15 cellular contexts compared by ENCODE assay signal in the genomic region with DNA sequence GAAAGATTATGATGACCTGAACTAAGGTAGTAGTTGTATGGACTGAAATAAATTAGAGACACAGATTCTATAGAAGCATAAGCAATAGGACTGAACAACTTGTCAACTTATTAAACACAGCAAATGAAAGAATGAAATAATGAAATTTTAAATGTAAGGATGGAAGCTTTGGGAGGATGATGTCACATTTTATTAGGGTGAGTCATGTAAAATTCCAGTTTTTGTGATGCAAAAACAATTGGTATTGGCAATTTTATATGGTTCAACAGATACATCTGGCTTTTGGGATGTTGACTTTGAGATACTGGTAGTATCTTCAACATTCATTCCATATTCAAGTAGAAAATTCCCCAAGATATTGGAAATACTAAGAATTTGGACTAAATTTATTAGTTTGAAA.
DNase-seq lines count a peak whose midpoint lies in the region; ATAC-seq, FAIRE-seq and TF ChIP-seq lines count a peak whose summit lies in the region.
"Had no signal": no experiment of that assay in that cellular context is flagged by ENCODE, and none has a peak within 500 bp of the region (broad histone marks: within the 10 kb centered on the region; RNA-seq: fewer than 3 reads in every experiment).

No MANE protein-coding gene starts in this region.

- no peak overlapping the region for H3K9ac ChIP-seq in SK-N-SH
- H3K9ac ChIP-seq in H1 (replicated peaks in 1 of 4; ENCODE audit: extremely low read depth in 1 of 4, low read depth in 3 of 4, low read length in 3 of 4): no peak overlapping the region
- no peak overlapping the region for H3K9ac ChIP-seq in mesendoderm (ENCODE audit: low read length)
- H3K9ac ChIP-seq: BLaER1 had no signal

- H4K91ac ChIP-seq in H1 (replicated peaks; ENCODE audit: insufficient read length, low read length): no peak overlapping the region

- H3K36me3 Mint-ChIP-seq in GM23338 (ENCODE audit: low read depth): no peaks in the 10 kb centered on the region
- no peaks in the 10 kb centered on the region for H3K36me3 Mint-ChIP-seq in naive thymus-derived CD8-positive, alpha-beta T cell

- no peak overlapping the region for H3K14ac ChIP-seq in H1 (ENCODE audit: insufficient read length)

- intact Hi-C loops in ovary (cut with DNase I): no loop called here

- H3K9me3 ChIP-seq in SK-N-SH (no peaks in the 10 kb centered on the region), H1 (ENCODE audit: insufficient read depth in 2 of 2, low read depth in 1 of 2, low read length in 1 of 2) (no peaks in the 10 kb centered on the region), ovary (no peaks in the 10 kb centered on the region)
- H3K9me3 ChIP-seq: BLaER1 had no signal

- no peak overlapping the region for H2AK5ac ChIP-seq in H1 (ENCODE audit: low read depth, low read length)
- H2AK5ac ChIP-seq in mesendoderm (ENCODE audit: low read length): no peak overlapping the region

- DNase-seq in SK-N-SH (no peak), GM23338 (ENCODE audit: low spot score) (no peak), H1 (ENCODE audit: low read depth in 1 of 2, low spot score in 2 of 2) (no peak), mesendoderm (peak; percentile 7), ovary (no peak)
- DNase-seq in naive thymus-derived CD8-positive, alpha-beta T cell: no peak
- DNase-seq: AML-193, DMS53, HCEC 1CT, HFFc6 had no signal

- H2BK12ac ChIP-seq in H1 (ENCODE audit: low read depth, low read length): no peak overlapping the region

- H3K9me2 ChIP-seq in SK-N-SH (no peaks in the 10 kb centered on the region), GM23338 (ENCODE audit: insufficient read depth) (no peaks in the 10 kb centered on the region)

- no peaks in the 10 kb centered on the region for H3K27me3 Mint-ChIP-seq in GM23338 (ENCODE audit: insufficient read depth, low read depth, poor library complexity)
- peaks cover 0 to under 1% (median 0%) of the 10 kb centered on the region in 5 donors for H3K27me3 Mint-ChIP-seq in naive thymus-derived CD8-positive, alpha-beta T cell

- no peak overlapping the region for H3K23ac ChIP-seq in H1 (ENCODE audit: insufficient read length)
- H3K23ac ChIP-seq in mesendoderm (ENCODE audit: low read length): no peak overlapping the region

- CTCF ChIA-PET in SK-N-SH (lab: Yijun Ruan, JAX) (no interaction called here), H1 (lab: Charles Lee; ENCODE audit: partially characterized antibody) (no interaction called here)

- H2AFZ ChIP-seq in SK-N-SH (ENCODE audit: low read depth) (no peak overlapping the region), GM23338 (no peak overlapping the region), H1 (ENCODE audit: low read length) (no peak overlapping the region)

- H3K79me2 ChIP-seq in SK-N-SH (ENCODE audit: insufficient read depth) (no peaks in the 10 kb centered on the region), GM23338 (replicated peaks; ENCODE audit: insufficient read depth) (no peaks in the 10 kb centered on the region), H1 (ENCODE audit: control insufficient read depth in 1 of 2, insufficient read depth in 2 of 2, low read length in 2 of 2) (no peaks in the 10 kb centered on the region), mesendoderm (ENCODE audit: control insufficient read depth, insufficient read depth, low read length) (no peaks in the 10 kb centered on the region)

- H4K8ac ChIP-seq in H1 (ENCODE audit: extremely low read depth, insufficient read depth, low read length) (no peak overlapping the region), mesendoderm (ENCODE audit: low read depth, low read length) (no peak overlapping the region)

- no peak for FAIRE-seq in H1 (lab: Jason Lieb, UNC)
- FAIRE-seq: GM12891 had no signal

- no peak overlapping the region for H2BK20ac ChIP-seq in H1 (ENCODE audit: low read length)

- H3K27ac Mint-ChIP-seq in GM23338: 0 out of 2 replicates have a peak overlapping the region, but pooled peaks have one; percentile 54
- no peak overlapping the region for H3K27ac Mint-ChIP-seq in naive thymus-derived CD8-positive, alpha-beta T cell
- H3K27ac Mint-ChIP-seq: HFFc6 had no signal

- H3K27ac ChIP-seq in SK-N-SH (ENCODE audit: low read depth in 2 of 2, low read length in 1 of 2): no peak overlapping the region
- no peak overlapping the region for H3K27ac ChIP-seq in GM23338 (ENCODE audit: low read depth)
- H3K27ac ChIP-seq in H1 (ENCODE audit: low read depth, low read length): no peak overlapping the region
- no peak overlapping the region for H3K27ac ChIP-seq in mesendoderm (ENCODE audit: low read depth, low read length)
- no peak overlapping the region for H3K27ac ChIP-seq in ovary
- H3K27ac ChIP-seq: 22Rv1, BLaER1 had no signal

- TF ChIP-seq CTCF in SK-N-SH (IDR thresholded peaks at IDR 0.05) (no peak), GM23338 (conservative IDR thresholded peaks at IDR 0.05; ENCODE audit: low read depth in 2 of 2) (no peak), H1 (IDR thresholded peaks at IDR 0.05; ENCODE audit: control extremely low read depth in 1 of 3, insufficient read depth in 1 of 3, low read depth in 1 of 3, low read length in 3 of 3) (no peak), ovary (IDR thresholded peaks at IDR 0.05) (no peak)

- H3K18ac ChIP-seq in H1 (ENCODE audit: extremely low read depth, low read length) (no peak overlapping the region), mesendoderm (ENCODE audit: low read length) (no peak overlapping the region)

- no peak for TF ChIP-seq POLR2A in H1 (IDR thresholded peaks at IDR 0.05; ENCODE audit: control extremely low read depth in 1 of 2, low read depth in 2 of 2, low read length in 2 of 2)
- TF ChIP-seq POLR2A in ovary (IDR thresholded peaks at IDR 0.05): no peak

- no peak overlapping the region for H2BK120ac ChIP-seq in H1 (replicated peaks; ENCODE audit: low read depth, low read length)
- H2BK120ac ChIP-seq in mesendoderm (ENCODE audit: low read depth, low read length): no peak overlapping the region

- H4K5ac ChIP-seq in H1 (ENCODE audit: insufficient read length, low read depth, low read length) (no peak overlapping the region), mesendoderm (ENCODE audit: low read length) (no peak overlapping the region)

- no peak overlapping the region for H3K4me3 Mint-ChIP-seq in GM23338
- no peak overlapping the region for H3K4me3 Mint-ChIP-seq in naive thymus-derived CD8-positive, alpha-beta T cell
- H3K4me3 Mint-ChIP-seq: HFFc6 had no signal

- H3K4ac ChIP-seq in H1 (replicated peaks; ENCODE audit: insufficient read length, low read depth, low read length) (no peak overlapping the region), mesendoderm (ENCODE audit: low read depth, low read length) (no peak overlapping the region)

- ATAC-seq in SK-N-SH treated with all-trans-retinoic acid at 6 μM for 48 hours: no peak
- no peak for ATAC-seq in GM23338
- ATAC-seq in naive thymus-derived CD8-positive, alpha-beta T cell: no peak
- ATAC-seq in GM18868 (IDR thresholded peaks at IDR 0.05; ENCODE audit: unreplicated experiment): no peak

- no peaks in the 10 kb centered on the region for H3K36me3 ChIP-seq in SK-N-SH (replicated peaks in 1 of 2; ENCODE audit: control insufficient read depth in 1 of 2, insufficient read depth in 2 of 2, low read length in 1 of 2)
- no peaks in the 10 kb centered on the region for H3K36me3 ChIP-seq in GM23338 (ENCODE audit: insufficient read depth)
- H3K36me3 ChIP-seq in H1 (ENCODE audit: control insufficient read depth in 2 of 4, insufficient read depth in 4 of 4, low read length in 3 of 4): no peaks in the 10 kb centered on the region
- H3K36me3 ChIP-seq in mesendoderm (ENCODE audit: control insufficient read depth, insufficient read depth, low read length): no peaks in the 10 kb centered on the region
- no peaks in the 10 kb centered on the region for H3K36me3 ChIP-seq in ovary
- H3K36me3 ChIP-seq: BLaER1 had no signal

- POLR2A ChIA-PET in SK-N-SH (lab: Yijun Ruan, JAX) (no interaction called here), H1 (lab: Charles Lee; ENCODE audit: partially characterized antibody) (no interaction called here)
- POLR2A ChIA-PET in naive thymus-derived CD8-positive, alpha-beta T cell (lab: Charles Lee): no interaction called here

- peaks cover 7% of the 10 kb centered on the region; the same call in 2 of the 3 replicates for H3K4me1 Mint-ChIP-seq in GM23338
- no peaks in the 10 kb centered on the region for H3K4me1 Mint-ChIP-seq in naive thymus-derived CD8-positive, alpha-beta T cell

- no peaks in the 10 kb centered on the region for H3K23me2 ChIP-seq in H1 (ENCODE audit: low read depth, low read length)

- H3K9me3 Mint-ChIP-seq in GM23338: no peaks in the 10 kb centered on the region
- H3K9me3 Mint-ChIP-seq in naive thymus-derived CD8-positive, alpha-beta T cell: peaks cover 0 to 4% (median 0%) of the 10 kb centered on the region in 9 donors
- H3K9me3 Mint-ChIP-seq: HFFc6 had no signal

- H3K79me1 ChIP-seq in H1 (ENCODE audit: low read depth, low read length) (no peaks in the 10 kb centered on the region), mesendoderm (ENCODE audit: low read length) (no peaks in the 10 kb centered on the region)

- H3F3A ChIP-seq in SK-N-SH (replicated peaks; ENCODE audit: insufficient read depth): no peaks in the 10 kb centered on the region
- H3F3A ChIP-seq in GM23338 (replicated peaks; ENCODE audit: low read depth): no peaks in the 10 kb centered on the region

- TF ChIP-seq RAD21 in SK-N-SH (IDR thresholded peaks at IDR 0.05; ENCODE audit: low read length) (no peak), H1 (IDR thresholded peaks at IDR 0.05 in 1 of 2, conservative IDR thresholded peaks at IDR 0.05 in 1 of 2; ENCODE audit: low read depth in 2 of 2, low read length in 2 of 2) (no peak)

- H3K56ac ChIP-seq in H1 (replicated peaks; ENCODE audit: insufficient read length, low read depth, low read length) (no peak overlapping the region), mesendoderm (ENCODE audit: low read length) (no peak overlapping the region)

- H4K20me1 ChIP-seq in SK-N-SH (ENCODE audit: insufficient read depth) (no peaks in the 10 kb centered on the region), GM23338 (replicated peaks; ENCODE audit: insufficient read depth) (no peaks in the 10 kb centered on the region), H1 (replicated peaks in 1 of 2; ENCODE audit: control insufficient read depth in 1 of 2, insufficient read depth in 2 of 2, low read length in 2 of 2) (no peaks in the 10 kb centered on the region)
- H4K20me1 ChIP-seq: BLaER1 had no signal

- H2BK15ac ChIP-seq in H1 (ENCODE audit: low read length) (no peak overlapping the region), mesendoderm (replicated peaks; ENCODE audit: low read depth) (no peak overlapping the region)

- no peaks in the 10 kb centered on the region for H3K4me1 ChIP-seq in SK-N-SH (ENCODE audit: control insufficient read depth in 1 of 2, insufficient read depth in 2 of 2, low read depth in 1 of 2, low read length in 1 of 2)
- no peaks in the 10 kb centered on the region for H3K4me1 ChIP-seq in GM23338 (ENCODE audit: insufficient read depth)
- H3K4me1 ChIP-seq in H1 (replicated peaks in 1 of 4; ENCODE audit: control insufficient read depth in 3 of 4, insufficient read depth in 4 of 4, low read length in 3 of 4): 0 out of 7 replicates have a peak, but pooled peaks cover 0 to 2% (median 0%) of the 10 kb centered on the region in 4 experiments
- H3K4me1 ChIP-seq in mesendoderm (ENCODE audit: control insufficient read depth, low read depth, low read length): no peaks in the 10 kb centered on the region
- H3K4me1 ChIP-seq in ovary (ENCODE audit: insufficient read depth): no peaks in the 10 kb centered on the region
- H3K4me1 ChIP-seq: BLaER1 had no signal

- H2BK5ac ChIP-seq in H1 (ENCODE audit: low read depth, low read length) (no peak overlapping the region), mesendoderm (ENCODE audit: low read length) (no peak overlapping the region)

- H3K27me3 ChIP-seq in SK-N-SH (ENCODE audit: insufficient read depth) (no peaks in the 10 kb centered on the region), GM23338 (ENCODE audit: insufficient read depth) (no peaks in the 10 kb centered on the region), H1 (replicated peaks in 1 of 4; ENCODE audit: control insufficient read depth in 3 of 4, extremely low read depth in 1 of 4, insufficient read depth in 3 of 4, low read length in 3 of 4) (no peaks in the 10 kb centered on the region), mesendoderm (ENCODE audit: insufficient read depth, low read length, poor library complexity) (no peaks in the 10 kb centered on the region), ovary (no peaks in the 10 kb centered on the region)
- H3K27me3 ChIP-seq: BLaER1 had no signal

- H3K4me2 ChIP-seq in SK-N-SH (no peak overlapping the region), GM23338 (no peak overlapping the region), H1 (ENCODE audit: insufficient read depth in 1 of 2, low read depth in 2 of 2, low read length in 2 of 2) (no peak overlapping the region), mesendoderm (ENCODE audit: low read length) (no peak overlapping the region)
- H3K4me2 ChIP-seq: BLaER1 had no signal

- H3K4me3 ChIP-seq in SK-N-SH (ENCODE audit: low read depth in 2 of 2, low read length in 1 of 2) (no peak overlapping the region), GM23338 (no peak overlapping the region), H1 (ENCODE audit: extremely low read depth in 1 of 4, insufficient read depth in 2 of 4, low read depth in 3 of 4, low read length in 4 of 4) (no peak overlapping the region), mesendoderm (ENCODE audit: low read length) (no peak overlapping the region), ovary (no peak overlapping the region)
- H3K4me3 ChIP-seq: BLaER1 had no signal

- TF ChIP-seq EP300 in SK-N-SH (IDR thresholded peaks at IDR 0.05; ENCODE audit: borderline replicate concordance in 1 of 2, low read depth in 1 of 2, low read length in 1 of 2): no peak
- TF ChIP-seq EP300 in H1 (IDR thresholded peaks at IDR 0.05; ENCODE audit: borderline replicate concordance in 1 of 2, low read depth in 2 of 2, low read length in 2 of 2): no peak
- no peak for TF ChIP-seq EP300 in ovary (IDR thresholded peaks at IDR 0.05)

Comparison
In these comparisons a context has a peak if more than half of its experiments do, and no peak if none do; other contexts are left out.
1. Of the 17 proteins assayed by ChIP-seq in both H1 and SK-N-SH: peak only in H1: none; only in SK-N-SH: none; in both: JUND; in neither: 16.